ENCODE assay signal across 18 cellular contexts in genomic region chr13:113845055-113845454, GRCh38. TPM values are rescaled to one million over a fixed set of nuclear protein-coding genes. Genes with fewer than 3 reads are reported as not detected.
DNase-seq lines count a peak whose midpoint lies in the region; ATAC-seq, FAIRE-seq and TF ChIP-seq lines count a peak whose summit lies in the region.
"Had no signal": no experiment of that assay in that cellular context is flagged by ENCODE, and none has a peak within 500 bp of the region (broad histone marks: within the 10 kb centered on the region; RNA-seq: fewer than 3 reads in every experiment).

No MANE protein-coding gene starts in this region.

- H3K9me3 ChIP-seq in H1 (ENCODE audit: insufficient read depth in 2 of 2, low read depth in 1 of 2, low read length in 1 of 2) (no peaks in the 10 kb centered on the region), HepG2 (ENCODE audit: low read length) (no peaks in the 10 kb centered on the region), suprapubic skin (no peaks in the 10 kb centered on the region)

- no peak overlapping the region for H2BK12ac ChIP-seq in H1 (ENCODE audit: low read depth, low read length)

- no peak overlapping the region for H3K14ac ChIP-seq in H1 (ENCODE audit: insufficient read length)

- TF ChIP-seq POLR2A in H1 (IDR thresholded peaks at IDR 0.05; ENCODE audit: control extremely low read depth in 1 of 2, low read depth in 2 of 2, low read length in 2 of 2): no peak
- TF ChIP-seq POLR2A in HepG2 (IDR thresholded peaks at IDR 0.05; ENCODE audit: insufficient read depth in 1 of 2, low read depth in 2 of 2, low read length in 2 of 2): no peak
- TF ChIP-seq POLR2A in suprapubic skin (IDR thresholded peaks at IDR 0.05): no peak

- H3K27ac ChIP-seq in H1 (ENCODE audit: low read depth, low read length) (no peak overlapping the region), HepG2 (ENCODE audit: extremely low read length, insufficient read depth, low read length) (no peak overlapping the region), suprapubic skin (no peak overlapping the region)

- no peak overlapping the region; a peak in 2 of 7 replicates for H3K9ac ChIP-seq in H1 (replicated peaks in 1 of 4; ENCODE audit: extremely low read depth in 1 of 4, low read depth in 3 of 4, low read length in 3 of 4)
- H3K9ac ChIP-seq in HepG2 (ENCODE audit: insufficient read depth, low read depth, low read length): no peak overlapping the region

- H3K27me3 ChIP-seq in H1 (replicated peaks in 1 of 4; ENCODE audit: control insufficient read depth in 3 of 4, extremely low read depth in 1 of 4, insufficient read depth in 3 of 4, low read length in 3 of 4) (no peaks in the 10 kb centered on the region), HepG2 (ENCODE audit: control insufficient read depth in 1 of 2, insufficient read depth in 2 of 2, low read length in 2 of 2) (peaks cover 0 to 1% of the 10 kb centered on the region in 2 experiments; a peak in 3 of 5 replicates), suprapubic skin (no peaks in the 10 kb centered on the region)

- no peak overlapping the region for H2BK120ac ChIP-seq in H1 (replicated peaks; ENCODE audit: low read depth, low read length)

- H3K18ac ChIP-seq in H1 (ENCODE audit: extremely low read depth, low read length): no peak overlapping the region

- no peaks in the 10 kb centered on the region; the same call in 1 of the 2 replicates for H3K79me1 ChIP-seq in H1 (ENCODE audit: low read depth, low read length)

- H2BK15ac ChIP-seq in H1 (ENCODE audit: low read length): no peak overlapping the region

- H3K36me3 ChIP-seq in H1 (ENCODE audit: control insufficient read depth in 2 of 4, insufficient read depth in 4 of 4, low read length in 3 of 4) (no peaks in the 10 kb centered on the region), HepG2 (replicated peaks in 1 of 2; ENCODE audit: control insufficient read depth in 1 of 2, insufficient read depth in 2 of 2, low read length in 2 of 2) (no peaks in the 10 kb centered on the region), suprapubic skin (peaks cover 9% of the 10 kb centered on the region)

- POLR2A ChIA-PET in H1 (lab: Charles Lee; ENCODE audit: partially characterized antibody) (no interaction called here), HepG2 (lab: Yijun Ruan, JAX) (no interaction called here)

- no peak overlapping the region for H4K8ac ChIP-seq in H1 (ENCODE audit: extremely low read depth, insufficient read depth, low read length)

- peaks cover 23% of the 10 kb centered on the region for H3K4me1 Mint-ChIP-seq in HFFc6 (ENCODE audit: low read depth)

- BruUV-seq in HepG2 (replicated peaks; lab: Mats Ljungman, UMichigan): no TSS peak

- ATAC-seq in HepG2: peak; percentile 82
- no peak for ATAC-seq in GM19455 (IDR thresholded peaks at IDR 0.05; ENCODE audit: unreplicated experiment)
- no peak for ATAC-seq in HG03108 (IDR thresholded peaks at IDR 0.05; ENCODE audit: unreplicated experiment)

- H2BK20ac ChIP-seq in H1 (ENCODE audit: low read length): no peak overlapping the region

- H3K23ac ChIP-seq in H1 (ENCODE audit: insufficient read length): no peak overlapping the region

- TF ChIP-seq EP300 in H1 (IDR thresholded peaks at IDR 0.05; ENCODE audit: borderline replicate concordance in 1 of 2, low read depth in 2 of 2, low read length in 2 of 2): no peak
- no peak for TF ChIP-seq EP300 in HepG2 (IDR thresholded peaks at IDR 0.05; ENCODE audit: low read depth in 2 of 2, low read length in 2 of 2)
- no peak for TF ChIP-seq EP300 in HepG2 (CRISPR knock-in tag; IDR thresholded peaks at IDR 0.05; ENCODE audit: borderline replicate concordance)
- no peak for TF ChIP-seq EP300 in suprapubic skin (IDR thresholded peaks at IDR 0.05)

- peaks cover 39% of the 10 kb centered on the region for H3K36me3 Mint-ChIP-seq in HFFc6 (ENCODE audit: low read depth)
- H3K36me3 Mint-ChIP-seq: CD4-positive, CD25-positive, alpha-beta regulatory T cell had no signal

- WGBS in H1 (ENCODE audit: extremely low coverage in 1 of 2, insufficient coverage in 1 of 2, insufficient read length in 1 of 2, insufficient replicate concordance in 2 of 2, low coverage in 1 of 2, low lambda C conversion rate in 2 of 2, missing lambda C conversion rate in 1 of 2), 2 experiments: 92% methylated on average over 13 of the region's 13 CpGs; no CpG with 5 or more reads in 1 of the 2 experiments
- WGBS in HepG2 (ENCODE audit: low lambda C conversion rate): 13% methylated on average over 7 of the region's 13 CpGs
- WGBS in suprapubic skin: 69% methylated on average over 7 of the region's 13 CpGs

- no peak overlapping the region for H4K91ac ChIP-seq in H1 (replicated peaks; ENCODE audit: insufficient read length, low read length)

- intact Hi-C loops in HepG2 (cut with micrococcal nuclease; ENCODE audit: unreplicated experiment): no loop called here

- 0 out of 2 replicates have a peak overlapping the region, but pooled peaks have one; percentile 5 for H2BK5ac ChIP-seq in H1 (ENCODE audit: low read depth, low read length)

- no peak overlapping the region for H4K5ac ChIP-seq in H1 (ENCODE audit: insufficient read length, low read depth, low read length)

- H3K9me3 Mint-ChIP-seq in HFFc6: no peaks in the 10 kb centered on the region
- H3K9me3 Mint-ChIP-seq: T-helper 1 cell treated with Interleukin-12 subunit alpha and Interleukin-12 subunit beta and Interleukin-4 antibody, amounts not matched to agents 30 μg/mL and 1 μg/mL, for 36 hours had no signal

- in situ Hi-C loops in HepG2 (cut with HindIII; ENCODE audit: extremely low pct_ligation_motif_present, low pct_unique_long_range_greater_than_20kb): no loop called here

- no peak overlapping the region for H3K56ac ChIP-seq in H1 (replicated peaks; ENCODE audit: insufficient read length, low read depth, low read length)

- no peak for TF ChIP-seq CTCF in HFFc6 (IDR thresholded peaks at IDR 0.05)
- TF ChIP-seq CTCF in H1 (IDR thresholded peaks at IDR 0.05; ENCODE audit: control extremely low read depth in 1 of 3, insufficient read depth in 1 of 3, low read depth in 1 of 3, low read length in 3 of 3): no peak
- no peak for TF ChIP-seq CTCF in HepG2 (CRISPR knock-in tag; IDR thresholded peaks at IDR 0.05)
- TF ChIP-seq CTCF in suprapubic skin (IDR thresholded peaks at IDR 0.05): no peak

- no peak overlapping the region for H2AK5ac ChIP-seq in H1 (ENCODE audit: low read depth, low read length)

- no peak overlapping the region for H3K4ac ChIP-seq in H1 (replicated peaks; ENCODE audit: insufficient read length, low read depth, low read length)

- H3K79me2 ChIP-seq in H1 (ENCODE audit: control insufficient read depth in 1 of 2, insufficient read depth in 2 of 2, low read length in 2 of 2) (no peaks in the 10 kb centered on the region), HepG2 (ENCODE audit: insufficient read depth, low read length) (no peaks in the 10 kb centered on the region)

- FAIRE-seq in H1 (lab: Jason Lieb, UNC) (no peak), HepG2 (lab: Jason Lieb, UNC) (no peak)
- FAIRE-seq: GM18507 had no signal

- H2AFZ ChIP-seq in H1 (ENCODE audit: low read length) (no peak overlapping the region), HepG2 (ENCODE audit: low read length) (no peak overlapping the region)

- peaks cover 0 to 6% (median 2%) of the 10 kb centered on the region in 4 experiments; a peak in 4 of 7 replicates for H3K4me1 ChIP-seq in H1 (replicated peaks in 1 of 4; ENCODE audit: control insufficient read depth in 3 of 4, insufficient read depth in 4 of 4, low read length in 3 of 4)
- H3K4me1 ChIP-seq in HepG2 (ENCODE audit: insufficient read depth, low read length): peaks cover 20% of the 10 kb centered on the region
- H3K4me1 ChIP-seq in suprapubic skin: peaks cover 57% of the 10 kb centered on the region

- H4K20me1 ChIP-seq in H1 (replicated peaks in 1 of 2; ENCODE audit: control insufficient read depth in 1 of 2, insufficient read depth in 2 of 2, low read length in 2 of 2) (no peaks in the 10 kb centered on the region), HepG2 (ENCODE audit: insufficient read depth, low read length) (no peaks in the 10 kb centered on the region)

- H3K4me3 ChIP-seq in H1 (ENCODE audit: extremely low read depth in 1 of 4, insufficient read depth in 2 of 4, low read depth in 3 of 4, low read length in 4 of 4): no peak overlapping the region
- peak overlapping the region in 2 of 3 experiments; percentile 26 to 46; a peak in 2 of 6 replicates for H3K4me3 ChIP-seq in HepG2 (replicated peaks in 1 of 3; ENCODE audit: insufficient read depth in 1 of 3, low read depth in 2 of 3, low read length in 3 of 3)
- no peak overlapping the region for H3K4me3 ChIP-seq in suprapubic skin

- DNase-seq in HFFc6: no peak
- no peak for DNase-seq in H1 (ENCODE audit: low read depth in 1 of 2, low spot score in 2 of 2)
- DNase-seq in HepG2 (ENCODE audit: low spot score): peak; percentile 31
- DNase-seq in suprapubic skin (ENCODE audit: low spot score in 2 of 2): peak; percentile 52 to 64
- no peak for DNase-seq in H4 (ENCODE audit: low spot score)
- DNase-seq in hypothalamus (lab: John Stamatoyannopoulos, UW): no peak
- DNase-seq: activated CD4-positive, alpha-beta T cell treated with anti-CD3 and anti-CD28 coated beads, Interleukin-2, amount 10 ng/mL, durations not matched to agents 7 days and 5 days; activated naive CD8-positive, alpha-beta T cell treated with anti-CD3 and anti-CD28 coated beads for 36 hours; CD4-positive, CD25-positive, alpha-beta regulatory T cell; DMS 273 treated with DMSO at 0.1 percent for 48 hours; NCI-H1694; NCI-H774; OCI-M1; substantia nigra had no signal

- no peak for TF ChIP-seq RAD21 in H1 (IDR thresholded peaks at IDR 0.05 in 1 of 2, conservative IDR thresholded peaks at IDR 0.05 in 1 of 2; ENCODE audit: low read depth in 2 of 2, low read length in 2 of 2)
- no peak for TF ChIP-seq RAD21 in HepG2 (CRISPR knock-in tag; IDR thresholded peaks at IDR 0.05)

- H3K23me2 ChIP-seq in H1 (ENCODE audit: low read depth, low read length): no peaks in the 10 kb centered on the region

- H3K4me3 Mint-ChIP-seq in HFFc6: no peak overlapping the region
- H3K4me3 Mint-ChIP-seq: activated CD4-positive, alpha-beta T cell treated with anti-CD3 and anti-CD28 coated beads, Interleukin-2, amount 10 ng/mL, durations not matched to agents 7 days and 5 days had no signal

- CTCF ChIA-PET in H1 (lab: Charles Lee; ENCODE audit: partially characterized antibody) (interaction anchor here (0.6 to 1.7 kb wide), 4 partner anchors 10 to 71 kb away, joined by 3 to 5 read pairs (median 4); no protein-coding TSS in a partner anchor), HepG2 (lab: Yijun Ruan, JAX; ENCODE audit: low intra/inter-chr PET ratio, low total read pairs) (no interaction called here)

- no peak overlapping the region for H3K4me2 ChIP-seq in H1 (ENCODE audit: insufficient read depth in 1 of 2, low read depth in 2 of 2, low read length in 2 of 2)
- peak overlapping the region; percentile 64 for H3K4me2 ChIP-seq in HepG2 (ENCODE audit: low read depth, low read length)

- peak overlapping the region; percentile 26 for H3K27ac Mint-ChIP-seq in HFFc6
- H3K27ac Mint-ChIP-seq: activated CD4-positive, alpha-beta T cell treated with anti-CD3 and anti-CD28 coated beads, Interleukin-2, amount 10 ng/mL, durations not matched to agents 7 days and 5 days; activated naive CD8-positive, alpha-beta T cell treated with anti-CD3 and anti-CD28 coated beads for 36 hours had no signal

- H3K27me3 Mint-ChIP-seq in HFFc6 (ENCODE audit: insufficient read depth): peaks cover 13% of the 10 kb centered on the region
- H3K27me3 Mint-ChIP-seq: activated CD4-positive, alpha-beta T cell treated with anti-CD3 and anti-CD28 coated beads, Interleukin-2, amount 10 ng/mL, durations not matched to agents 7 days and 5 days had no signal

RNA-seq across cellular contexts. Expression of gene GAS6, which starts 18.8 kb away (rescaled TPM):
- 100 to 1,000 TPM; 669 to 813 (median 715) TPM for total RNA-seq in HFFc6 (2021; fragmentation: NEBNext Ultra II Directional; extraction: Animal tissue kit (Norgen Biotek cat#: 25700))
- 18.4 and 18.6 TPM in 2 replicates for total RNA-seq in H1 (2021; fragmentation: NEBNext Ultra II Directional; extraction: Animal tissue kit (Norgen Biotek cat#: 25700))
- polyA plus RNA-seq in H1 (2011; rRNA removed): 31.0 and 37.3 TPM in 2 replicates
- 33.1 TPM for polyA plus RNA-seq in H1 (2011; cell fraction: cytosol; rRNA removed)
- polyA plus RNA-seq in H1 (2011; cell fraction: nucleus; rRNA removed): 60.3 TPM
- polyA plus RNA-seq in H1 (2012, experiment 1 of 2): 17.9 to 34.8 TPM (median 30.9 TPM) in 4 replicates
- 18.3 TPM for polyA plus RNA-seq in H1 (2012, experiment 2 of 2)
- 11.4 TPM for polyA plus RNA-seq in H1 (2013, experiment 1 of 2)
- 10.5 TPM for polyA plus RNA-seq in H1 (2013, experiment 2 of 2)
- polyA minus RNA-seq in H1 (2011; rRNA and poly(A)+ RNA removed): 6.4 and 7.4 TPM in 2 replicates
- 11.8 TPM for polyA minus RNA-seq in H1 (2011; cell fraction: cytosol; rRNA and poly(A)+ RNA removed)
- polyA minus RNA-seq in H1 (2011; cell fraction: nucleus; rRNA and poly(A)+ RNA removed): 13.8 TPM
- total RNA-seq in HepG2 (2016; rRNA removed; fragmentation: Illumina TruSeq; extraction: Trizol): 0.09 and 0.11 TPM in 2 replicates
- 0.09 TPM in 1 of 2 replicates, not detected in the other for total RNA-seq in HepG2 (2016; cell fraction: cytosol; rRNA removed; fragmentation: Illumina TruSeq; extraction: Trizol; ENCODE audit: low read depth)
- total RNA-seq in HepG2 (2016; cell fraction: insoluble cytoplasmic fraction; rRNA removed; fragmentation: Illumina TruSeq; extraction: Trizol): 0.09 TPM in 1 of 2 replicates, not detected in the other
- 0.19 and 0.21 TPM in 2 replicates for total RNA-seq in HepG2 (2016; cell fraction: membrane; rRNA removed; fragmentation: Illumina TruSeq; extraction: Trizol)
- total RNA-seq in HepG2 (2016; cell fraction: nucleus; rRNA removed; fragmentation: Illumina TruSeq; extraction: Trizol): 0.28 TPM in 1 of 2 replicates, not detected in the other
- 0.21 and 0.24 TPM in 2 replicates for polyA plus RNA-seq in HepG2 (2011; rRNA removed)
- polyA plus RNA-seq in HepG2 (2011; cell fraction: cytosol; rRNA removed): 0.14 and 0.34 TPM in 2 replicates
- polyA plus RNA-seq in HepG2 (2011; cell fraction: nucleus; rRNA removed): 0.57 and 0.93 TPM in 2 replicates
- 0.13 and 0.23 TPM in 2 replicates for polyA plus RNA-seq in HepG2 (2012)
- polyA plus RNA-seq in HepG2 (2016; cell fraction: cytosol; fragmentation: Illumina TruSeq; extraction: Trizol; ENCODE audit: low read depth): 0.05 and 0.14 TPM in 2 replicates
- 0.09 and 0.13 TPM in 2 replicates for polyA plus RNA-seq in HepG2 (2016; cell fraction: insoluble cytoplasmic fraction; fragmentation: Illumina TruSeq; extraction: Trizol; ENCODE audit: low read depth)
- polyA plus RNA-seq in HepG2 (2016; cell fraction: membrane; fragmentation: Illumina TruSeq; extraction: Trizol; ENCODE audit: low read depth): 0.15 and 0.21 TPM in 2 replicates
- 0.52 and 0.59 TPM in 2 replicates for polyA plus RNA-seq in HepG2 (2016; cell fraction: nucleus; fragmentation: Illumina TruSeq; extraction: Trizol; ENCODE audit: insufficient read depth, low read depth)
- 0.16 and 5.7 TPM in 2 replicates for polyA minus RNA-seq in HepG2 (2011; rRNA and poly(A)+ RNA removed; ENCODE audit: low replicate concordance)
- not detected in 2 replicates for polyA minus RNA-seq in HepG2 (2011; cell fraction: cytosol; rRNA and poly(A)+ RNA removed)
- 0.13 TPM in 1 of 2 replicates, not detected in the other for polyA minus RNA-seq in HepG2 (2011; cell fraction: nucleus; rRNA and poly(A)+ RNA removed)
- total RNA-seq in suprapubic skin: 100 to 1,000 TPM; 175 to 286 (median 224) TPM
- 5.9 and 6.4 TPM in 2 replicates for total RNA-seq in H4 (2014; rRNA removed; shearing (Covaris generic))

Comparison
In these comparisons a context has a peak if more than half of its experiments do, and no peak if none do; other contexts are left out.
1. DNase-seq: peak in HepG2 (single experiment) and suprapubic skin (2 of 2); none in HFFc6 (single experiment), H1 (0 of 2), H4 (single experiment) and hypothalamus (0 of 51).
2. H3K4me3 ChIP-seq: peak in HepG2 (2 of 3); none in H1 (0 of 4) and suprapubic skin (single experiment).